18 cellular contexts compared by ENCODE assay signal in the genomic region with DNA sequence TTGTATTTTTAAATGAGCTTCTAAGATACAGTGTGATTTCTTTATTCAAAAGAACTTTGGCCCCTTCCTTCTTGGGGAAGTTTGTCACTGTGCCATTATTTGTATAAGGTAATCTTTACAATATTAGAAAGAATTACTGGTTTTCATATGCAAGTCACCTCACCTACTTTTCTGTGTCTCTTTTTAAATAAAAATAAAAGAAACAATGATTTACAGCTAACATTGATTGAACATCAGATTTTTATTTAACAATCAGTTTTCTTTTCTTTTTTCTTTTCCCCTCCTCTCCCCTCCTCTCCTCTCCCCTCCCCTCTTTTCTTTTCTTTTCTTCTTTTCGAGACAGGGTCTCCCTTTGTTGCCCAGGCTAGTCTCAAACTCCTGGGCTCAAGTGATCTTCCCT. TPM values are rescaled to one million over a fixed set of nuclear protein-coding genes. Genes with fewer than 3 reads are reported as not detected.
DNase-seq lines count a peak whose midpoint lies in the region; ATAC-seq and FAIRE-seq lines count a peak whose summit lies in the region.
"Had no signal": no experiment of that assay in that cellular context is flagged by ENCODE, and none has a peak within 500 bp of the region (broad histone marks: within the 10 kb centered on the region; RNA-seq: fewer than 3 reads in every experiment).

No MANE protein-coding gene starts in this region.

- no peaks in the 10 kb centered on the region for H3K9me3 Mint-ChIP-seq in activated naive CD8-positive, alpha-beta T cell treated with anti-CD3 and anti-CD28 coated beads for 36 hours
- no peaks in the 10 kb centered on the region for H3K9me3 Mint-ChIP-seq in activated naive CD8-positive, alpha-beta T cell treated with anti-CD3 and anti-CD28 coated beads, Interleukin-2, amount 50 U/mL, for 24 hours
- H3K9me3 Mint-ChIP-seq: CD14-positive monocyte; CD4-positive, alpha-beta memory T cell; IgD-negative memory B cell had no signal

- H3K27ac ChIP-seq in small intestine (ENCODE audit: low read depth in 1 of 2, low read length in 1 of 2), result no peak overlapping the region
- H3K27ac ChIP-seq: BLaER1, GM23248 had no signal

- no peak overlapping the region for H3K4me3 Mint-ChIP-seq in activated naive CD8-positive, alpha-beta T cell treated with anti-CD3 and anti-CD28 coated beads for 36 hours
- no peak overlapping the region for H3K4me3 Mint-ChIP-seq in activated naive CD8-positive, alpha-beta T cell treated with anti-CD3 and anti-CD28 coated beads, Interleukin-2, amount 50 U/mL, for 24 hours
- H3K4me3 Mint-ChIP-seq: CD14-positive monocyte; CD4-positive, alpha-beta memory T cell; IgD-negative memory B cell had no signal

- no peaks in the 10 kb centered on the region for H3K27me3 Mint-ChIP-seq in activated naive CD8-positive, alpha-beta T cell treated with anti-CD3 and anti-CD28 coated beads for 36 hours
- H3K27me3 Mint-ChIP-seq in activated naive CD8-positive, alpha-beta T cell treated with anti-CD3 and anti-CD28 coated beads, Interleukin-2, amount 50 U/mL, for 24 hours, result no peaks in the 10 kb centered on the region
- H3K27me3 Mint-ChIP-seq: CD4-positive, alpha-beta memory T cell; IgD-negative memory B cell had no signal

- no peak overlapping the region for H3K4me3 ChIP-seq in small intestine (ENCODE audit: low read depth in 1 of 2, low read length in 2 of 2)
- H3K4me3 ChIP-seq: BLaER1, GM23248 had no signal

- H3K9me3 ChIP-seq in small intestine (ENCODE audit: control insufficient read depth, low read depth), result no peaks in the 10 kb centered on the region
- H3K9me3 ChIP-seq: BLaER1 had no signal

- no peaks in the 10 kb centered on the region for H3K4me1 ChIP-seq in small intestine (ENCODE audit: control insufficient read depth in 2 of 2, insufficient read depth in 1 of 2, low read depth in 1 of 2, low read length in 1 of 2)
- H3K4me1 ChIP-seq: BLaER1 had no signal

- H3K36me3 ChIP-seq in small intestine (ENCODE audit: control insufficient read depth in 2 of 2, insufficient read depth in 2 of 2, low read length in 2 of 2), result peaks cover 0 to 2% of the 10 kb centered on the region in 2 donors

- no peaks in the 10 kb centered on the region for H3K27me3 ChIP-seq in small intestine (ENCODE audit: control insufficient read depth in 2 of 2, insufficient read depth in 2 of 2, low read length in 2 of 2)
- H3K27me3 ChIP-seq: BLaER1 had no signal

- intact Hi-C loops in left colon (cut with DNase I, micrococcal nuclease), result no loop called here

- H3K27ac Mint-ChIP-seq in activated naive CD8-positive, alpha-beta T cell treated with anti-CD3 and anti-CD28 coated beads for 36 hours, result peak overlapping the region; percentile 29
- H3K27ac Mint-ChIP-seq in activated naive CD8-positive, alpha-beta T cell treated with anti-CD3 and anti-CD28 coated beads, Interleukin-2, amount 50 U/mL, for 24 hours, result no peak overlapping the region
- H3K27ac Mint-ChIP-seq: CD4-positive, alpha-beta memory T cell; IgD-negative memory B cell had no signal

- DNase-seq in activated naive CD8-positive, alpha-beta T cell treated with anti-CD3 and anti-CD28 coated beads for 36 hours, result no peak
- DNase-seq in activated naive CD8-positive, alpha-beta T cell treated with anti-CD3 and anti-CD28 coated beads, Interleukin-2, amount 50 U/mL, for 24 hours, result no peak
- DNase-seq in left colon (no peak), small intestine (peak; percentile 36), COLO829 (ENCODE audit: low spot score) (no peak), NOMO-1 (lab: John Stamatoyannopoulos, UW; ENCODE audit: unreplicated experiment in 2 of 2) (no peak)
- DNase-seq: 8988T; CD4-positive, alpha-beta memory T cell; COR-L47; GM23248; HCEC 1CT had no signal

- H3K4me1 Mint-ChIP-seq in activated naive CD8-positive, alpha-beta T cell treated with anti-CD3 and anti-CD28 coated beads for 36 hours, result no peaks in the 10 kb centered on the region
- H3K4me1 Mint-ChIP-seq in activated naive CD8-positive, alpha-beta T cell treated with anti-CD3 and anti-CD28 coated beads, Interleukin-2, amount 50 U/mL, for 24 hours, result no peaks in the 10 kb centered on the region
- H3K4me1 Mint-ChIP-seq: CD14-positive monocyte had no signal

- peaks cover 6% of the 10 kb centered on the region for H3K36me3 Mint-ChIP-seq in activated naive CD8-positive, alpha-beta T cell treated with anti-CD3 and anti-CD28 coated beads for 36 hours
- peaks cover 31% of the 10 kb centered on the region for H3K36me3 Mint-ChIP-seq in activated naive CD8-positive, alpha-beta T cell treated with anti-CD3 and anti-CD28 coated beads, Interleukin-2, amount 50 U/mL, for 24 hours (ENCODE audit: low read depth)

- no peak for FAIRE-seq in small intestine (lab: Jason Lieb, UNC)
- FAIRE-seq: D721Med, GM12891, HTR-8/SVneo had no signal

- ATAC-seq in activated naive CD8-positive, alpha-beta T cell treated with anti-CD3 and anti-CD28 coated beads, Interleukin-2, amount 50 U/mL, for 24 hours, result no peak
- ATAC-seq in left colon (peak; percentile 80), HG03342 (IDR thresholded peaks at IDR 0.05; ENCODE audit: unreplicated experiment) (no peak)

- 50 to 86% (median 74%) methylated on average over 1 of the region's 1 CpG for WGBS in small intestine, 3 donors

RNA-seq across cellular contexts. Expression of a gene that starts 46.0 kb away (rescaled TPM):
- 10 to 100 TPM; 25.9 to 29.1 TPM for total RNA-seq in activated naive CD8-positive, alpha-beta T cell treated with anti-CD3 and anti-CD28 coated beads for 36 hours
- total RNA-seq in left colon, result 10 to 100 TPM; 17.7 to 18.3 TPM
- 10 to 100 TPM in 2 of 3 donors, 1 to 10 TPM in 1; 8.9 to 15.2 (median 11.3) TPM for polyA plus RNA-seq in small intestine

RNA-seq across cellular contexts. Expression of a gene that starts 46.8 kb away (rescaled TPM):
- 1 to 10 TPM; 5.3 to 6.1 TPM for total RNA-seq in activated naive CD8-positive, alpha-beta T cell treated with anti-CD3 and anti-CD28 coated beads for 36 hours
- total RNA-seq in left colon, result 1 to 10 TPM; 2.8 to 4.1 TPM
- 1 to 10 TPM in 2 of 3 donors, under 1 TPM in 1; 0.89 to 4.7 (median 1.1) TPM for polyA plus RNA-seq in small intestine
